In the genomic region with DNA sequence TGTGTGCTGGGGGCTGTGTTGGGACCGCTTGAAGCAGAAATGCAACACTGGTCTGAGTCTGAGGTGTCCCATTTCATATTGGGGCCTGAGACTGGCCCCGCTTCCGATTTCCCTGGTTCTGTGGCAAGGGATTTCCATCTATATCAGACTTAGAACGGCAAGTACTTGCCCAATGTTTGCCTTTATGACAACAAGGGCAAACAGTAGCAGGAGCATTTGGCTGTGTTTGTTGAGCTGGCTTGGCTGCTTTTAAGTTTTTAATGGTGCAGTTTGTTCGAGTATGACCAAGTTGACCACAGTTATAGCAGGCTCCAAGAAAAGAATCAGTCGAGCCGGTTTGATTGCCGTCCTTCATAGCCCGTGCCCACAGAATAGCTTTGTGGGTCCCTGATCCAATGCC, we compare ENCODE assay signal across 33 cellular contexts.
"Had no signal": no experiment of that assay in that cellular context is flagged by ENCODE, and none has a peak within 500 bp of the region (broad histone marks: within the 10 kb centered on the region; RNA-seq: fewer than 3 reads in every experiment).

No MANE protein-coding gene starts in this region.

- H3K27me3 ChIP-seq: adrenal gland, ascending aorta, breast epithelium, cardiac muscle cell, colonic mucosa, esophagus squamous epithelium, gastroesophageal sphincter had no signal

- H3K9me3 ChIP-seq: adrenal gland, ascending aorta, breast epithelium, colonic mucosa, gastroesophageal sphincter had no signal

- H3K4me1 ChIP-seq: adrenal gland, ascending aorta, breast epithelium, colonic mucosa, gastroesophageal sphincter had no signal

- H3K27me3 Mint-ChIP-seq: activated CD4-positive, alpha-beta memory T cell treated with anti-CD3 and anti-CD28 coated beads for 36 hours; activated CD4-positive, alpha-beta T cell treated with anti-CD3 and anti-CD28 coated beads for 36 hours; activated CD4-positive, alpha-beta T cell treated with anti-CD3 and anti-CD28 coated beads, Interleukin-2, amount 10 ng/mL, durations not matched to agents 24 days and 14 days; activated CD8-positive, alpha-beta memory T cell treated with anti-CD3 and anti-CD28 coated beads, Interleukin-2, amount 10 ng/mL, durations not matched to agents 7 days and 5 days; activated naive CD4-positive, alpha-beta T cell treated with anti-CD3 and anti-CD28 coated beads, Interleukin-2, amount 50 U/mL, for 24 hours; activated naive CD8-positive, alpha-beta T cell treated with anti-CD3 and anti-CD28 coated beads for 36 hours; activated naive CD8-positive, alpha-beta T cell treated with anti-CD3 and anti-CD28 coated beads, Interleukin-2, amount 50 U/mL, for 24 hours; brain had no signal

- H3K4me3 ChIP-seq: adrenal gland, ascending aorta, breast epithelium, cardiac muscle cell, colonic mucosa, esophagus squamous epithelium, gastroesophageal sphincter had no signal

- H3K27ac Mint-ChIP-seq: activated CD4-positive, alpha-beta memory T cell treated with anti-CD3 and anti-CD28 coated beads for 36 hours; activated CD4-positive, alpha-beta T cell treated with anti-CD3 and anti-CD28 coated beads for 36 hours; activated CD4-positive, alpha-beta T cell treated with anti-CD3 and anti-CD28 coated beads, Interleukin-2, amount 10 ng/mL, durations not matched to agents 24 days and 14 days; activated CD8-positive, alpha-beta memory T cell treated with anti-CD3 and anti-CD28 coated beads, Interleukin-2, amount 10 ng/mL, durations not matched to agents 7 days and 5 days; activated CD8-positive, alpha-beta T cell treated with anti-CD3 and anti-CD28 coated beads, Interleukin-2, amount 10 ng/mL, durations not matched to agents 7 days and 5 days; activated naive CD4-positive, alpha-beta T cell treated with anti-CD3 and anti-CD28 coated beads for 36 hours; activated naive CD4-positive, alpha-beta T cell treated with anti-CD3 and anti-CD28 coated beads, Interleukin-2, amount 50 U/mL, for 24 hours; activated naive CD8-positive, alpha-beta T cell treated with anti-CD3 and anti-CD28 coated beads for 36 hours; activated naive CD8-positive, alpha-beta T cell treated with anti-CD3 and anti-CD28 coated beads, Interleukin-2, amount 50 U/mL, for 24 hours; activated T-helper 1 cell treated with anti-CD3 and anti-CD28 coated beads, Interleukin-12 subunit alpha, Interleukin-12 subunit beta, Interleukin-2, Interleukin-4 antibody, amounts not matched to agents 30 ng/mL and 10 ng/mL and 1 ng/mL, durations not matched to agents 14 hours and 24 hours and 36 hours; activated T-helper 2 cell treated with anti-CD3 and anti-CD28 coated beads, Interferon-gamma antibody, Interleukin-2, Interleukin-4, amounts not matched to agents 10 μg/mL and 5 μg/mL and 100 μg/mL, durations not matched to agents 14 hours and 24 hours and 36 hours; brain had no signal

- FAIRE-seq: endometrium, endothelial cell of umbilical vein had no signal

- H3K4me3 Mint-ChIP-seq: activated CD4-positive, alpha-beta memory T cell treated with anti-CD3 and anti-CD28 coated beads for 36 hours; activated CD4-positive, alpha-beta T cell treated with anti-CD3 and anti-CD28 coated beads for 36 hours; activated CD4-positive, alpha-beta T cell treated with anti-CD3 and anti-CD28 coated beads, Interleukin-2, amount 10 ng/mL, durations not matched to agents 24 days and 14 days; activated CD8-positive, alpha-beta memory T cell treated with anti-CD3 and anti-CD28 coated beads, Interleukin-2, amount 10 ng/mL, durations not matched to agents 7 days and 5 days; activated CD8-positive, alpha-beta T cell treated with anti-CD3 and anti-CD28 coated beads, Interleukin-2, amount 10 ng/mL, durations not matched to agents 7 days and 5 days; activated naive CD4-positive, alpha-beta T cell treated with anti-CD3 and anti-CD28 coated beads for 36 hours; activated naive CD4-positive, alpha-beta T cell treated with anti-CD3 and anti-CD28 coated beads, Interleukin-2, amount 50 U/mL, for 24 hours; activated naive CD8-positive, alpha-beta T cell treated with anti-CD3 and anti-CD28 coated beads for 36 hours; activated naive CD8-positive, alpha-beta T cell treated with anti-CD3 and anti-CD28 coated beads, Interleukin-2, amount 50 U/mL, for 24 hours; activated T-helper 1 cell treated with anti-CD3 and anti-CD28 coated beads, Interleukin-12 subunit alpha, Interleukin-12 subunit beta, Interleukin-2, Interleukin-4 antibody, amounts not matched to agents 30 ng/mL and 10 ng/mL and 1 ng/mL, durations not matched to agents 14 hours and 24 hours and 36 hours; brain had no signal

- DNase-seq: activated CD4-positive, alpha-beta memory T cell treated with anti-CD3 and anti-CD28 coated beads for 36 hours; activated CD4-positive, alpha-beta T cell treated with anti-CD3 and anti-CD28 coated beads for 36 hours; activated CD4-positive, alpha-beta T cell treated with anti-CD3 and anti-CD28 coated beads, Interleukin-2, amount 10 ng/mL, durations not matched to agents 24 days and 14 days; activated CD4-positive, CD25-positive, alpha-beta regulatory T cell; activated CD4-positive, CD25-positive, alpha-beta regulatory T cell treated with anti-CD3 and anti-CD28 coated beads, Interleukin-2, amount 50 U/mL, for 72 hours; activated CD8-positive, alpha-beta memory T cell treated with anti-CD3 and anti-CD28 coated beads, Interleukin-2, amount 10 ng/mL, durations not matched to agents 7 days and 5 days; activated CD8-positive, alpha-beta memory T cell treated with anti-CD3 and anti-CD28 coated beads, Interleukin-2, amount 50 U/mL, for 4 hours; activated CD8-positive, alpha-beta T cell treated with anti-CD3 and anti-CD28 coated beads, Interleukin-2, amount 10 ng/mL, durations not matched to agents 7 days and 5 days; activated effector memory CD4-positive, alpha-beta T cell treated with anti-CD3 and anti-CD28 coated beads, Interleukin-2, amount 50 U/mL, for 16 hours; activated naive CD4-positive, alpha-beta T cell treated with anti-CD3 and anti-CD28 coated beads for 36 hours; activated naive CD8-positive, alpha-beta T cell treated with anti-CD3 and anti-CD28 coated beads for 36 hours; activated naive CD8-positive, alpha-beta T cell treated with anti-CD3 and anti-CD28 coated beads, Interleukin-2, amount 50 U/mL, for 24 hours; activated T-cell treated with anti-CD3 and anti-CD28 coated beads, Interleukin-2, amount 50 U/mL, for 1 hour; activated T-cell treated with anti-CD3 and anti-CD28 coated beads, Interleukin-2, amount 50 U/mL, for 48 hours; adrenal gland; central memory CD4-positive, alpha-beta T cell; cerebellar nuclear complex; colonic mucosa; effector CD8-positive, alpha-beta T cell; esophagus squamous epithelium; foreskin melanocyte; T-helper 2 cell had no signal

- H3K36me3 ChIP-seq: adrenal gland, ascending aorta, breast epithelium, cardiac muscle cell, colonic mucosa had no signal

- H3K4me1 Mint-ChIP-seq: activated CD4-positive, alpha-beta T cell treated with anti-CD3 and anti-CD28 coated beads for 36 hours; activated CD4-positive, alpha-beta T cell treated with anti-CD3 and anti-CD28 coated beads, Interleukin-2, amount 10 ng/mL, durations not matched to agents 24 days and 14 days; activated CD8-positive, alpha-beta memory T cell treated with anti-CD3 and anti-CD28 coated beads, Interleukin-2, amount 10 ng/mL, durations not matched to agents 7 days and 5 days; activated naive CD4-positive, alpha-beta T cell treated with anti-CD3 and anti-CD28 coated beads, Interleukin-2, amount 50 U/mL, for 24 hours; activated naive CD8-positive, alpha-beta T cell treated with anti-CD3 and anti-CD28 coated beads for 36 hours; activated naive CD8-positive, alpha-beta T cell treated with anti-CD3 and anti-CD28 coated beads, Interleukin-2, amount 50 U/mL, for 24 hours; brain had no signal

- H3K27ac ChIP-seq: adrenal gland, ascending aorta, breast epithelium, cardiac muscle cell, colonic mucosa, epithelial cell of prostate, esophagus squamous epithelium, gastroesophageal sphincter had no signal
